ENCODE assay signal across 14 cellular contexts in the genomic region with DNA sequence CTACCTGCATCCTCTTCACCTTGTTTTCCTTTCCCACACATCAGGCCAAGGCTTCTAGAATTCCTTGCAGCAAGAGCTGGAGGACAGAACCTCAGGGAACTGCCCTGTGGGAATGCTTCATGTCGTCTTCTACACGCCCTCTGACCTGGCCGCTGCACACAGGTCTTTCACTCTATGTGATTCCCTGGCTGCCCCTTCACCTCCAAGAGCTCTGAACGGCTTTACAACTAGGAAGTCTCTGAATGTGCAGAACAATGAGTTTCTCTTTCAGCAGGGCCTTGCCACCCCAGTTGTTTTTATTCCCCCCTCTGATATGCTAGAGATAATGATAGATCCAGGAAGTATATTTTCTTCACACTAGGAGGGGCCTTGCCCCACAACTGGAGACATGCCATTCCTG.
DNase-seq lines count a peak whose midpoint lies in the region; ATAC-seq and TF ChIP-seq lines count a peak whose summit lies in the region.
"Had no signal": no experiment of that assay in that cellular context is flagged by ENCODE, and none has a peak within 500 bp of the region (broad histone marks: within the 10 kb centered on the region; RNA-seq: fewer than 3 reads in every experiment).

No MANE protein-coding gene starts in this region.

- no peak for ATAC-seq in activated naive CD4-positive, alpha-beta T cell treated with anti-CD3 and anti-CD28 coated beads, Interleukin-2, amount 50 U/mL, for 72 hours
- no peak for ATAC-seq in T-cell (replicated peaks in 1 of 4)
- peak; percentile 86 for ATAC-seq in left colon
- ATAC-seq in stimulated activated effector memory CD8-positive, alpha-beta T cell treated with anti-CD3 and anti-CD28 coated beads, Interleukin-12 subunit alpha, Interleukin-12 subunit beta, amount 100 ng/mL, for 72 hours, result no peak
- ATAC-seq: HCT116 had no signal

- H3K27ac Mint-ChIP-seq in activated naive CD4-positive, alpha-beta T cell treated with anti-CD3 and anti-CD28 coated beads, Interleukin-2, amount 50 U/mL, for 72 hours, result peak overlapping the region; percentile 1 to 76
- H3K27ac Mint-ChIP-seq in T-cell, result peak overlapping the region; percentile 78 to 90
- peak overlapping the region; percentile 61 for H3K27ac Mint-ChIP-seq in stimulated activated effector memory CD8-positive, alpha-beta T cell treated with anti-CD3 and anti-CD28 coated beads, Interleukin-12 subunit alpha, Interleukin-12 subunit beta, amount 100 ng/mL, for 72 hours

- intact Hi-C loops in left colon (cut with DNase I, micrococcal nuclease), result no loop called here

- CTCF ChIA-PET in T-cell (lab: Charles Lee), result no interaction called here

- no peak for DNase-seq in activated naive CD4-positive, alpha-beta T cell treated with anti-CD3 and anti-CD28 coated beads, Interleukin-2, amount 50 U/mL, for 72 hours (ENCODE audit: low spot score in 2 of 2)
- DNase-seq in activated naive CD4-positive, alpha-beta T cell treated with Interleukin-2 at 50 U/mL for 16 hours, result no peak
- DNase-seq in T-cell (no peak), left colon (no peak), GM03348 (ENCODE audit: low spot score) (no peak), GM10266 (ENCODE audit: extremely low spot score) (no peak)
- no peak for DNase-seq in stimulated activated effector memory CD8-positive, alpha-beta T cell treated with anti-CD3 and anti-CD28 coated beads, Interleukin-12 subunit alpha, Interleukin-12 subunit beta, amount 100 ng/mL, for 72 hours (ENCODE audit: low spot score in 2 of 2)
- DNase-seq in activated CD4-positive, CD25-positive, alpha-beta regulatory T cell (lab: John Stamatoyannopoulos, UW), result no peak
- DNase-seq: amygdala, DMS 273 treated with DMSO at 0.1 percent for 48 hours, NCI-H1694 treated with DMSO at 0.1 percent for 48 hours, NCI-H510A, SHP77 treated with DMSO at 0.1 percent for 48 hours had no signal

- TF ChIP-seq CTCF in GM10266 (IDR thresholded peaks at IDR 0.05; ENCODE audit: control insufficient read depth, insufficient read depth, low read depth, missing control alignments), result no peak

- H3K9me3 Mint-ChIP-seq in activated naive CD4-positive, alpha-beta T cell treated with anti-CD3 and anti-CD28 coated beads, Interleukin-2, amount 50 U/mL, for 72 hours, result peaks cover 0 to 6% of the 10 kb centered on the region in 2 donors
- H3K9me3 Mint-ChIP-seq in T-cell, result no peaks in the 10 kb centered on the region
- no peaks in the 10 kb centered on the region for H3K9me3 Mint-ChIP-seq in stimulated activated effector memory CD8-positive, alpha-beta T cell treated with anti-CD3 and anti-CD28 coated beads, Interleukin-12 subunit alpha, Interleukin-12 subunit beta, amount 100 ng/mL, for 72 hours

- peaks cover 22 to 58% of the 10 kb centered on the region in 2 donors for H3K36me3 Mint-ChIP-seq in activated naive CD4-positive, alpha-beta T cell treated with anti-CD3 and anti-CD28 coated beads, Interleukin-2, amount 50 U/mL, for 72 hours
- peaks cover 42% of the 10 kb centered on the region for H3K36me3 Mint-ChIP-seq in T-cell
- peaks cover 100% of the 10 kb centered on the region for H3K36me3 Mint-ChIP-seq in stimulated activated effector memory CD8-positive, alpha-beta T cell treated with anti-CD3 and anti-CD28 coated beads, Interleukin-12 subunit alpha, Interleukin-12 subunit beta, amount 100 ng/mL, for 72 hours

- peak overlapping the region in 1 of 3 donors; percentile 43 for H3K4me3 Mint-ChIP-seq in T-cell
- H3K4me3 Mint-ChIP-seq in stimulated activated effector memory CD8-positive, alpha-beta T cell treated with anti-CD3 and anti-CD28 coated beads, Interleukin-12 subunit alpha, Interleukin-12 subunit beta, amount 100 ng/mL, for 72 hours, result no peak overlapping the region

- peaks cover 88 to 98% (median 95%) of the 10 kb centered on the region in 3 donors for H3K4me1 Mint-ChIP-seq in T-cell
- peaks cover 96% of the 10 kb centered on the region for H3K4me1 Mint-ChIP-seq in stimulated activated effector memory CD8-positive, alpha-beta T cell treated with anti-CD3 and anti-CD28 coated beads, Interleukin-12 subunit alpha, Interleukin-12 subunit beta, amount 100 ng/mL, for 72 hours

- POLR2A ChIA-PET in T-cell (lab: Charles Lee), result interaction anchor here in 1 of 2 donors (0.6 kb wide), 1 partner anchor 7 kb away, joined by 4 read pairs; no protein-coding TSS in a partner anchor

- H3K27me3 Mint-ChIP-seq in T-cell, result no peaks in the 10 kb centered on the region
